Comparison of ENCODE assay signal across 13 cellular contexts in the genomic region with DNA sequence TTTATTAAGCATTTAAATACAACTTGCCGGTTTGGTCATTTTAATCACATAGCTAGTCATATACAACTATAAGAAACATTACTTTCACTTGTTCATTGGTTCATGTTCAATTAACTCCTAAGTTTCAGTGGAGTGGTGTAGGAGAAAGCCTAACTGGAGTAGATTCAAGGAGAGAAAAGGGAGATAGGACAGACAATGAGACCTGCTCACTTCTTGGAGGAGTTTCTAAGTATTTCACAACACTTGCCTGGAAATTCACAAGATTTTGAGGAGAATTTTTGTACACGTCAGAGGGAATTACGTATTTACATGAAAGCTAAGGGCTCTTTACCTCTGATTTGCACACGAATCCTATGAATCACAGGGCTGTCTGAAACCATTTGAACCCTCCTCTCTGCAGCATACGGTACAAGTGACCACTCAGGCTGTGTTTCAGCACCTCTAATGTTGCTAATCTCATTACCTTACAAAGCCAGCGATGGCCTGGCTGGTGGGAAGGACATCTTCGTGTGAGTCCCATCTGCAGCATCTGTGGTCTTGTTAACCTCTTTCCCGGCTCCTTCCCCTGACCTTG. TPM values are rescaled to one million over a fixed set of nuclear protein-coding genes. Genes with fewer than 3 reads are reported as not detected.
DNase-seq lines count a peak whose midpoint lies in the region; ATAC-seq, FAIRE-seq and TF ChIP-seq lines count a peak whose summit lies in the region.
"Not testable (repeated sequence)": the region's sequence is repeated elsewhere in the genome, so short reads cannot be mapped to it uniquely, and the experiment has no call there.
"Had no signal": no experiment of that assay in that cellular context is flagged by ENCODE, and none has a peak within 500 bp of the region (broad histone marks: within the 10 kb centered on the region; RNA-seq: fewer than 3 reads in every experiment).

No MANE protein-coding gene starts in this region.

- not testable (repeated sequence) for H3K4me1 ChIP-seq in astrocyte (ENCODE audit: insufficient read depth, low read length); K562 (replicated peaks in 1 of 2; ENCODE audit: control insufficient read depth in 2 of 2, insufficient read depth in 2 of 2, low read length in 2 of 2); left lung

- not testable (repeated sequence) for TF ChIP-seq CTCF in astrocyte (IDR thresholded peaks at IDR 0.05; ENCODE audit: insufficient read depth, low read depth, low read length); K562 (IDR thresholded peaks at IDR 0.05 in 2 of 3, conservative IDR thresholded peaks at IDR 0.05 in 1 of 3; ENCODE audit: insufficient read depth in 2 of 3, low read depth in 1 of 3, low read length in 3 of 3); left lung (IDR thresholded peaks at IDR 0.05); omental fat pad (IDR thresholded peaks at IDR 0.05)

- H3K27me3 Mint-ChIP-seq in astrocyte (ENCODE audit: low read depth, unreplicated experiment): not testable (repeated sequence)

- TF ChIP-seq EP300 in K562 (IDR thresholded peaks at IDR 0.05; ENCODE audit: low read length): not testable (repeated sequence)

- FAIRE-seq in GM18507 (lab: Jason Lieb, UNC) (peak; percentile 62), astrocyte (lab: Jason Lieb, UNC) (peak; percentile 100), K562 (lab: Jason Lieb, UNC) (peak; percentile 6)

- not testable (repeated sequence) for H4K20me1 ChIP-seq in astrocyte (ENCODE audit: insufficient read depth, low read length); K562 (replicated peaks; ENCODE audit: control insufficient read depth, insufficient read depth, low read length)

- not testable (repeated sequence) for H2AFZ ChIP-seq in astrocyte (ENCODE audit: low read depth, low read length); K562 (ENCODE audit: low read depth, low read length)

- TF ChIP-seq RAD21 in K562 (CRISPR knock-in tag; conservative IDR thresholded peaks at IDR 0.05 in 1 of 2, IDR thresholded peaks at IDR 0.05 in 1 of 2): not testable (repeated sequence)

- H3K79me2 ChIP-seq in astrocyte (ENCODE audit: insufficient read depth, low read length); K562 (ENCODE audit: control insufficient read depth, insufficient read depth, low read length): not testable (repeated sequence)

- POLR2A ChIA-PET in K562 (lab: Yijun Ruan, JAX): not testable (repeated sequence)

- H3K27ac Mint-ChIP-seq in astrocyte (ENCODE audit: unreplicated experiment): not testable (repeated sequence)

- not testable (repeated sequence) for H3K9me3 ChIP-seq in astrocyte (ENCODE audit: insufficient read depth, low read depth, low read length); K562 (replicated peaks; ENCODE audit: control insufficient read depth, insufficient read depth, low read depth, low read length); left lung

- H3K4me2 ChIP-seq in astrocyte (ENCODE audit: low read length); K562 (ENCODE audit: insufficient read depth, low read length): not testable (repeated sequence)

- not testable (repeated sequence) for H3K9ac ChIP-seq in astrocyte (ENCODE audit: low read length); K562 (ENCODE audit: insufficient read depth in 1 of 2, low read depth in 2 of 2, low read length in 2 of 2)

- BruUV-seq in K562 (replicated peaks; lab: Mats Ljungman, UMichigan): not testable (repeated sequence)

- not testable (repeated sequence) for DNase-seq in GM18507 (ENCODE audit: extremely low spot score, insufficient read length, low read depth); astrocyte (ENCODE audit: low read depth); K562 (ENCODE audit: extremely low read depth in 1 of 4, low spot score in 3 of 4); left lung; omental fat pad (ENCODE audit: low spot score)

- not testable (repeated sequence) for H3K4me3 Mint-ChIP-seq in astrocyte (ENCODE audit: unreplicated experiment)

- not testable (repeated sequence) for H3K9me3 Mint-ChIP-seq in astrocyte (ENCODE audit: unreplicated experiment)

- not testable (repeated sequence) for H3K4me1 Mint-ChIP-seq in astrocyte (ENCODE audit: low read depth, unreplicated experiment)

- CTCF ChIA-PET in K562 (lab: Yijun Ruan, JAX; ENCODE audit: low intra/inter-chr PET ratio): not testable (repeated sequence)

- not testable (repeated sequence) for TF ChIP-seq POLR2A in K562 (conservative IDR thresholded peaks at IDR 0.05)

- intact Hi-C loops in K562 (cut with micrococcal nuclease); left lung (cut with DNase I): not testable (repeated sequence)

- not testable (repeated sequence) for ATAC-seq in K562
- ATAC-seq in left lung (peak; percentile 79), omental fat pad (ENCODE audit: low FRiP score) (peak; percentile 49)

- H3K9me1 ChIP-seq in K562 (ENCODE audit: control insufficient read depth, insufficient read depth, low read length): not testable (repeated sequence)

- not testable (repeated sequence) for H3K27me3 ChIP-seq in astrocyte (ENCODE audit: insufficient read depth, low read length); K562 (ENCODE audit: control insufficient read depth in 2 of 2, insufficient read depth in 2 of 2, low read length in 2 of 2); left lung

- not testable (repeated sequence) for H3K36me3 Mint-ChIP-seq in astrocyte (ENCODE audit: low read depth, unreplicated experiment)

- not testable (repeated sequence) for H3K36me3 ChIP-seq in astrocyte (ENCODE audit: insufficient read depth, low read length); K562 (ENCODE audit: control insufficient read depth, insufficient read depth, low read length); left lung

- not testable (repeated sequence) for H3K27ac ChIP-seq in astrocyte (ENCODE audit: low read depth, low read length); K562 (ENCODE audit: extremely low read depth, low read depth, low read length); left lung

- in situ Hi-C loops in K562 (cut with MboI): not testable (repeated sequence)

- not testable (repeated sequence) for H3K4me3 ChIP-seq in astrocyte (ENCODE audit: insufficient read depth, low read depth, low read length); K562; left lung

- no CpG with 5 or more reads among the region's 8 CpGs for WGBS in K562 (ENCODE audit: insufficient coverage, low coverage, missing lambda C conversion rate)

RNA-seq across cellular contexts. Expression of gene FAM236A, which starts 1.0 kb away (rescaled TPM):
- total RNA-seq in astrocyte: not detected in 2 replicates
- total RNA-seq in K562 (2011; cell fraction: chromatin; rRNA removed; ENCODE audit: low replicate concordance): not detected in 2 replicates
- not detected in 2 replicates for total RNA-seq in K562 (2011; cell fraction: nucleolus; rRNA removed)
- not detected in 2 replicates for total RNA-seq in K562 (2011; cell fraction: nucleoplasm; rRNA removed)
- total RNA-seq in K562 (2014; rRNA removed): not detected in 2 replicates
- total RNA-seq in K562 (2014; rRNA removed; fragmentation: Illumina TruSeq; extraction: Trizol): not detected in 2 replicates
- not detected in 2 replicates for total RNA-seq in K562 (2015; rRNA removed; fragmentation: Illumina TruSeq; extraction: Trizol)
- total RNA-seq in K562 (2021): not detected in 2 replicates
- polyA plus RNA-seq in K562 (2011; rRNA removed): not detected in 2 replicates
- polyA plus RNA-seq in K562 (2011; cell fraction: cytosol; rRNA removed): not detected in 2 replicates
- polyA plus RNA-seq in K562 (2011; cell fraction: nucleus; rRNA removed): not detected in 2 replicates
- polyA plus RNA-seq in K562 (2012): not detected in 2 replicates
- not detected in 2 replicates for polyA plus RNA-seq in K562 (2014; fragmentation: Illumina TruSeq; extraction: Trizol)
- polyA plus RNA-seq in K562 (2014; fragmentation: Nextera tagmentation; extraction: Ambion mirVana): not detected
- not detected in 2 replicates for polyA plus RNA-seq in K562 (2014; rRNA removed)
- polyA minus RNA-seq in K562 (2011; rRNA and poly(A)+ RNA removed): not detected in 2 replicates
- not detected in 2 replicates for polyA minus RNA-seq in K562 (2011; cell fraction: cytosol; rRNA and poly(A)+ RNA removed)
- polyA minus RNA-seq in K562 (2011; cell fraction: nucleus; rRNA and poly(A)+ RNA removed): not detected in 2 replicates
- total RNA-seq in left lung: not detected
- total RNA-seq in omental fat pad: not detected
- total RNA-seq: A673; CD4-positive, alpha-beta memory T cell; CD4-positive, CD25-positive, alpha-beta regulatory T cell; CD8-positive, alpha-beta memory T cell; Daoy; G401 had no signal
- polyA plus RNA-seq: AG04450; CD14-positive monocyte; CD4-positive, alpha-beta memory T cell; CD4-positive, CD25-positive, alpha-beta regulatory T cell; CD8-positive, alpha-beta memory T cell had no signal

RNA-seq across cellular contexts. Expression of gene DMRTC1, which starts 6.7 kb away (rescaled TPM):
- total RNA-seq in astrocyte: not detected in 2 replicates
- total RNA-seq in K562 (2011; cell fraction: chromatin; rRNA removed; ENCODE audit: low replicate concordance): not detected in 2 replicates
- total RNA-seq in K562 (2011; cell fraction: nucleolus; rRNA removed): not detected in 2 replicates
- not detected in 2 replicates for total RNA-seq in K562 (2011; cell fraction: nucleoplasm; rRNA removed)
- not detected in 2 replicates for total RNA-seq in K562 (2014; rRNA removed)
- total RNA-seq in K562 (2014; rRNA removed; fragmentation: Illumina TruSeq; extraction: Trizol): not detected in 2 replicates
- total RNA-seq in K562 (2015; rRNA removed; fragmentation: Illumina TruSeq; extraction: Trizol): not detected in 2 replicates
- total RNA-seq in K562 (2021): not detected in 2 replicates
- not detected in 2 replicates for polyA plus RNA-seq in K562 (2011; rRNA removed)
- polyA plus RNA-seq in K562 (2011; cell fraction: cytosol; rRNA removed): not detected in 2 replicates
- polyA plus RNA-seq in K562 (2011; cell fraction: nucleus; rRNA removed): not detected in 2 replicates
- not detected in 2 replicates for polyA plus RNA-seq in K562 (2012)
- not detected in 2 replicates for polyA plus RNA-seq in K562 (2014; fragmentation: Illumina TruSeq; extraction: Trizol)
- polyA plus RNA-seq in K562 (2014; fragmentation: Nextera tagmentation; extraction: Ambion mirVana): not detected
- not detected in 2 replicates for polyA plus RNA-seq in K562 (2014; rRNA removed)
- not detected in 2 replicates for polyA minus RNA-seq in K562 (2011; rRNA and poly(A)+ RNA removed)
- not detected in 2 replicates for polyA minus RNA-seq in K562 (2011; cell fraction: cytosol; rRNA and poly(A)+ RNA removed)
- not detected in 2 replicates for polyA minus RNA-seq in K562 (2011; cell fraction: nucleus; rRNA and poly(A)+ RNA removed)
- under 1 TPM; 0.18 to 0.20 TPM for total RNA-seq in left lung
- total RNA-seq in omental fat pad: not detected
- total RNA-seq: A673; CD4-positive, CD25-positive, alpha-beta regulatory T cell; CD8-positive, alpha-beta memory T cell; G401 had no signal
- polyA plus RNA-seq: AG04450; CD14-positive monocyte; CD8-positive, alpha-beta memory T cell had no signal

RNA-seq across cellular contexts. Expression of gene FAM236C, which starts 24.6 kb away (rescaled TPM):
- total RNA-seq in astrocyte (not detected in 2 replicates), K562 (2014; rRNA removed) (not detected in 2 replicates), K562 (2014; rRNA removed; fragmentation: Illumina TruSeq; extraction: Trizol) (not detected in 2 replicates), K562 (2015; rRNA removed; fragmentation: Illumina TruSeq; extraction: Trizol) (not detected in 2 replicates), K562 (2021) (not detected in 2 replicates), left lung (not detected), omental fat pad (not detected)
- total RNA-seq in K562 (2011; cell fraction: chromatin; rRNA removed; ENCODE audit: low replicate concordance): not detected in 2 replicates
- total RNA-seq in K562 (2011; cell fraction: nucleolus; rRNA removed): not detected in 2 replicates
- total RNA-seq in K562 (2011; cell fraction: nucleoplasm; rRNA removed): not detected in 2 replicates
- polyA plus RNA-seq in K562 (2011; rRNA removed) (not detected in 2 replicates), K562 (2014; fragmentation: Illumina TruSeq; extraction: Trizol) (not detected in 2 replicates), K562 (2014; fragmentation: Nextera tagmentation; extraction: Ambion mirVana) (not detected), K562 (2014; rRNA removed) (not detected in 2 replicates)
- polyA plus RNA-seq in K562 (2011; cell fraction: cytosol; rRNA removed): not detected in 2 replicates
- not detected in 2 replicates for polyA plus RNA-seq in K562 (2011; cell fraction: nucleus; rRNA removed)
- not detected in 2 replicates for polyA plus RNA-seq in K562 (2012)
- not detected in 2 replicates for polyA minus RNA-seq in K562 (2011; rRNA and poly(A)+ RNA removed)
- not detected in 2 replicates for polyA minus RNA-seq in K562 (2011; cell fraction: cytosol; rRNA and poly(A)+ RNA removed)
- polyA minus RNA-seq in K562 (2011; cell fraction: nucleus; rRNA and poly(A)+ RNA removed): not detected in 2 replicates
- total RNA-seq: A673; CD4-positive, alpha-beta memory T cell; CD4-positive, CD25-positive, alpha-beta regulatory T cell; CD8-positive, alpha-beta memory T cell; Daoy; G401 had no signal
- polyA plus RNA-seq: AG04450; CD14-positive monocyte; CD4-positive, alpha-beta memory T cell; CD4-positive, CD25-positive, alpha-beta regulatory T cell; CD8-positive, alpha-beta memory T cell had no signal
